22 cellular contexts compared by ENCODE assay signal in genomic region chr2:73259704-73260337, GRCh38. TPM values are rescaled to one million over a fixed set of nuclear protein-coding genes. Genes with fewer than 3 reads are reported as not detected.
DNase-seq lines count a peak whose midpoint lies in the region; ATAC-seq, FAIRE-seq and TF ChIP-seq lines count a peak whose summit lies in the region.
"Had no signal": no experiment of that assay in that cellular context is flagged by ENCODE, and none has a peak within 500 bp of the region (broad histone marks: within the 10 kb centered on the region; RNA-seq: fewer than 3 reads in every experiment).

No MANE protein-coding gene starts in this region.

- no peak overlapping the region for H3K4me2 ChIP-seq in A549
- H3K4me2 ChIP-seq: BLaER1, GM23338 had no signal

- no peaks in the 10 kb centered on the region for H3K36me3 Mint-ChIP-seq in neural crest cell (ENCODE audit: low read depth)
- peaks cover 38 to 48% of the 10 kb centered on the region in 2 donors for H3K36me3 Mint-ChIP-seq in CD14-positive monocyte

- TF ChIP-seq EP300 in A549 (IDR thresholded peaks at IDR 0.05): no peak

- no peaks in the 10 kb centered on the region for H3K36me3 ChIP-seq in Panc1 (ENCODE audit: control insufficient read depth, insufficient read depth, low read length)

- CTCF ChIA-PET in A549 (lab: Yijun Ruan, JAX) (interaction anchor here (0.5 to 4.8 kb wide), 16 partner anchors 9 to 367 kb away, joined by 3 to 50 read pairs (median 6); partner anchors contain the start of genes CCT7, EGR4 and NOTO), Panc1 (lab: Charles Lee) (no interaction called here)

- H3K27me3 ChIP-seq in Panc1 (ENCODE audit: control insufficient read depth, insufficient read depth, low read length): no peaks in the 10 kb centered on the region
- H3K27me3 ChIP-seq: BLaER1 had no signal

- TF ChIP-seq CTCF in A549 (IDR thresholded peaks at IDR 0.05) (no peak), Panc1 (IDR thresholded peaks at IDR 0.05) (no peak), neural crest cell (conservative IDR thresholded peaks at IDR 0.05) (no peak), CD14-positive monocyte (IDR thresholded peaks at IDR 0.05) (no peak), GM13977 (IDR thresholded peaks at IDR 0.05; ENCODE audit: extremely low read depth, insufficient read depth, missing control alignments) (no peak)

- BruUV-seq in Panc1 (replicated peaks; lab: Mats Ljungman, UMichigan): no TSS peak

- DNase-seq in A549 (ENCODE audit: low read depth in 1 of 2, low spot score in 1 of 2): no peak
- DNase-seq in Panc1 (ENCODE audit: low read depth, low spot score): no peak
- DNase-seq in neural crest cell (ENCODE audit: low read depth, low spot score): no peak
- DNase-seq in CD14-positive monocyte (ENCODE audit: low spot score): no peak
- no peak for DNase-seq in GM13977 (ENCODE audit: low spot score)
- DNase-seq: CD4-positive, alpha-beta T cell; NCI-H1092 treated with DMSO at 0.1 percent for 48 hours; NCI-H1436; NCI-H187; NCI-H2081 treated with DMSO at 0.1 percent for 48 hours; NCI-H2171; NCI-H510A; SHP77 treated with DMSO at 0.1 percent for 48 hours had no signal

- no peak for TF ChIP-seq POLR2A in A549 (IDR thresholded peaks at IDR 0.05; ENCODE audit: low read length)

- 96% methylated on average over 4 of the region's 4 CpGs for WGBS in A549 (ENCODE audit: missing lambda C conversion rate)

- no peaks in the 10 kb centered on the region for H3K9me3 Mint-ChIP-seq in neural crest cell
- no peaks in the 10 kb centered on the region for H3K9me3 Mint-ChIP-seq in CD14-positive monocyte
- H3K9me3 Mint-ChIP-seq: CD4-positive, alpha-beta T cell; GM23338 had no signal

- H3K27me3 Mint-ChIP-seq in neural crest cell (ENCODE audit: low read depth) (peaks cover 4% of the 10 kb centered on the region), CD14-positive monocyte (ENCODE audit: low read depth in 3 of 3) (peaks cover 1% of the 10 kb centered on the region in 3 donors)
- H3K27me3 Mint-ChIP-seq: CD4-positive, alpha-beta T cell had no signal

- H3K4me3 Mint-ChIP-seq in neural crest cell: peak overlapping the region; percentile 38
- H3K4me3 Mint-ChIP-seq in CD14-positive monocyte: no peak overlapping the region
- H3K4me3 Mint-ChIP-seq: CD4-positive, alpha-beta T cell; GM23338 had no signal

- H3K27ac Mint-ChIP-seq in neural crest cell (ENCODE audit: unreplicated experiment): peak overlapping the region; percentile 57
- peak overlapping the region in 1 of 7 donors; percentile 11 for H3K27ac Mint-ChIP-seq in CD14-positive monocyte
- H3K27ac Mint-ChIP-seq: GM23338 had no signal

- ATAC-seq in A549 (peak; percentile 2 to 26; a peak in 4 of 6 replicates), Panc1 (peak; percentile 28), GM21515 (IDR thresholded peaks at IDR 0.05; ENCODE audit: unreplicated experiment) (no peak)

- no peak overlapping the region for H3K4me3 ChIP-seq in A549
- no peak overlapping the region for H3K4me3 ChIP-seq in Panc1 (ENCODE audit: low read depth in 2 of 2, low read length in 2 of 2)
- H3K4me3 ChIP-seq: BLaER1, GM23338, HAP-1, SK-N-MC had no signal

- H3K27ac ChIP-seq in A549 (no peak overlapping the region), Panc1 (ENCODE audit: low read length) (no peak overlapping the region)
- H3K27ac ChIP-seq: BLaER1, SK-N-MC had no signal

- POLR2A ChIA-PET in A549 (lab: Yijun Ruan, JAX) (interaction anchor here (1.7 kb wide), 1 partner anchor 26 kb away, joined by 5 read pairs; the partner anchor contains the start of gene CCT7), Panc1 (lab: Charles Lee) (interaction anchor here (1.1 kb wide), 1 partner anchor 37 kb away, joined by 4 read pairs; no protein-coding TSS in a partner anchor)

- in situ Hi-C loops in Panc1 (cut with HindIII; ENCODE audit: low pct_unique_long_range_greater_than_20kb, low sequenced_read_pairs) (no loop called here), GM13977 (cut with MboI; ENCODE audit: low pct_unique_long_range_greater_than_20kb, low sequenced_read_pairs, unreplicated experiment) (no loop called here)

- no peaks in the 10 kb centered on the region for H3K4me1 Mint-ChIP-seq in neural crest cell
- H3K4me1 Mint-ChIP-seq in CD14-positive monocyte: peaks cover 7% of the 10 kb centered on the region

- H3K4me1 ChIP-seq in A549 (no peaks in the 10 kb centered on the region), Panc1 (ENCODE audit: control insufficient read depth, insufficient read depth, low read length) (no peaks in the 10 kb centered on the region)
- H3K4me1 ChIP-seq: HAP-1 had no signal

- intact Hi-C loops in Panc1 (cut with micrococcal nuclease; ENCODE audit: unreplicated experiment) (no loop called here), CD14-positive monocyte (cut with micrococcal nuclease) (no loop called here)

- FAIRE-seq in A549 (lab: Jason Lieb, UNC): no peak
- FAIRE-seq: G401.6 had no signal

- no peak for TF ChIP-seq RAD21 in A549 (conservative IDR thresholded peaks at IDR 0.05 in 1 of 2, IDR thresholded peaks at IDR 0.05 in 1 of 2)

- no peaks in the 10 kb centered on the region for H3K9me3 ChIP-seq in A549
- H3K9me3 ChIP-seq in Panc1 (ENCODE audit: control insufficient read depth, insufficient read depth, low read depth, low read length): no peaks in the 10 kb centered on the region
- H3K9me3 ChIP-seq: BLaER1, HAP-1 had no signal

TF ChIP-seq in A549, 52 proteins besides CTCF, POLR2A, EP300 and RAD21 (continues in another document):
- TF ChIP-seq HDAC2 (IDR thresholded peaks at IDR 0.05) (no peak), BHLHE40 (IDR thresholded peaks at IDR 0.05; ENCODE audit: low read depth, low read length) (no peak), HOXB13 (CRISPR knock-in tag; IDR thresholded peaks at IDR 0.05; ENCODE audit: low read depth) (no peak)

RNA-seq across cellular contexts. Expression of gene FBXO41, which starts 24.5 kb away (rescaled TPM):
- polyA plus RNA-seq in A549 (2011; rRNA removed): 3.2 and 4.8 TPM in 2 replicates
- 2.9 and 4.4 TPM in 2 replicates for polyA plus RNA-seq in A549 (2012; cell fraction: cytosol; rRNA removed)
- 12.7 and 13.0 TPM in 2 replicates for polyA plus RNA-seq in A549 (2012; cell fraction: nucleus; rRNA removed)
- 5.0 to 7.0 TPM (median 6.4 TPM) in 3 replicates for polyA plus RNA-seq in A549 (2017; fragmentation: RNase III; extraction: RNeasy Plus Mini Kit Qiagen cat#74134 plus additional on column Dnase treatment)
- 4.7 and 5.1 TPM in 2 replicates for polyA minus RNA-seq in A549 (2011; rRNA and poly(A)+ RNA removed)
- total RNA-seq in Panc1 (2021; ENCODE audit: unreplicated experiment): 6.5 TPM
- polyA plus RNA-seq in Panc1 (2012; ENCODE audit: insufficient read length): 7.4 TPM
- total RNA-seq in neural crest cell: 3.7 and 4.5 TPM in 2 replicates
- polyA plus RNA-seq in CD14-positive monocyte: under 1 TPM; 0.29 to 0.52 TPM

RNA-seq across cellular contexts. Expression of gene CCT7, which starts 25.7 kb away (rescaled TPM):
- polyA plus RNA-seq in A549 (2011; rRNA removed) (685 and 775 TPM in 2 replicates), A549 (2017; fragmentation: RNase III; extraction: RNeasy Plus Mini Kit Qiagen cat#74134 plus additional on column Dnase treatment) (750 to 850 TPM (median 838 TPM) in 3 replicates), CD14-positive monocyte (100 to 1,000 TPM; 134 to 151 TPM)
- polyA plus RNA-seq in A549 (2012; cell fraction: cytosol; rRNA removed): 758 and 765 TPM in 2 replicates
- polyA plus RNA-seq in A549 (2012; cell fraction: nucleus; rRNA removed): 705 and 733 TPM in 2 replicates
- 729 and 802 TPM in 2 replicates for polyA minus RNA-seq in A549 (2011; rRNA and poly(A)+ RNA removed)
- total RNA-seq in Panc1 (2021; ENCODE audit: unreplicated experiment) (426 TPM), neural crest cell (446 and 460 TPM in 2 replicates)
- polyA plus RNA-seq in Panc1 (2012; ENCODE audit: insufficient read length): 330 TPM

RNA-seq across cellular contexts. Expression of gene PRADC1, which starts 26.8 kb away (rescaled TPM):
- polyA plus RNA-seq in A549 (2011; rRNA removed) (9.5 and 11.2 TPM in 2 replicates), A549 (2017; fragmentation: RNase III; extraction: RNeasy Plus Mini Kit Qiagen cat#74134 plus additional on column Dnase treatment) (12.1 to 13.9 TPM (median 12.4 TPM) in 3 replicates), CD14-positive monocyte (10 to 100 TPM; 33.3 to 49.2 TPM)
- 19.3 and 26.0 TPM in 2 replicates for polyA plus RNA-seq in A549 (2012; cell fraction: cytosol; rRNA removed)
- 11.1 and 12.5 TPM in 2 replicates for polyA plus RNA-seq in A549 (2012; cell fraction: nucleus; rRNA removed)
- polyA minus RNA-seq in A549 (2011; rRNA and poly(A)+ RNA removed): 12.2 and 14.2 TPM in 2 replicates
- total RNA-seq in Panc1 (2021; ENCODE audit: unreplicated experiment) (18.6 TPM), neural crest cell (11.4 and 11.7 TPM in 2 replicates)
- polyA plus RNA-seq in Panc1 (2012; ENCODE audit: insufficient read length): 12.1 TPM

RNA-seq across cellular contexts. Expression of gene EGR4, which starts 33.5 kb away (rescaled TPM):
- polyA plus RNA-seq in A549 (2011; rRNA removed): 0.03 TPM in 1 of 2 replicates, not detected in the other
- polyA plus RNA-seq in A549 (2012; cell fraction: cytosol; rRNA removed): 0.05 and 0.12 TPM in 2 replicates
- polyA plus RNA-seq in A549 (2012; cell fraction: nucleus; rRNA removed): 0.18 and 0.26 TPM in 2 replicates
- not detected in 3 replicates for polyA plus RNA-seq in A549 (2017; fragmentation: RNase III; extraction: RNeasy Plus Mini Kit Qiagen cat#74134 plus additional on column Dnase treatment)
- 0.10 TPM in 1 of 2 replicates, not detected in the other for polyA minus RNA-seq in A549 (2011; rRNA and poly(A)+ RNA removed)
- total RNA-seq in Panc1 (2021; ENCODE audit: unreplicated experiment): 0.08 TPM
- 0.42 TPM for polyA plus RNA-seq in Panc1 (2012; ENCODE audit: insufficient read length)
- total RNA-seq in neural crest cell: not detected in 2 replicates
- polyA plus RNA-seq in CD14-positive monocyte: under 1 TPM in 1 of 2 donors, not detected in 1; 0.12 TPM
- total RNA-seq: A172, GM23338, M059J had no signal
- polyA plus RNA-seq: AG04450 had no signal

RNA-seq across cellular contexts. Expression of gene SMYD5, which starts 45.8 kb away (rescaled TPM):
- polyA plus RNA-seq in A549 (2011; rRNA removed) (40.3 and 52.5 TPM in 2 replicates), A549 (2017; fragmentation: RNase III; extraction: RNeasy Plus Mini Kit Qiagen cat#74134 plus additional on column Dnase treatment) (46.7 to 53.2 TPM (median 52.2 TPM) in 3 replicates), CD14-positive monocyte (1 to 10 TPM; 1.6 to 1.7 TPM)
- 42.8 and 52.8 TPM in 2 replicates for polyA plus RNA-seq in A549 (2012; cell fraction: cytosol; rRNA removed)
- polyA plus RNA-seq in A549 (2012; cell fraction: nucleus; rRNA removed): 85.2 and 90.1 TPM in 2 replicates
- polyA minus RNA-seq in A549 (2011; rRNA and poly(A)+ RNA removed): 65.1 and 84.2 TPM in 2 replicates
- total RNA-seq in Panc1 (2021; ENCODE audit: unreplicated experiment) (37.6 TPM), neural crest cell (33.7 and 33.9 TPM in 2 replicates)
- 31.5 TPM for polyA plus RNA-seq in Panc1 (2012; ENCODE audit: insufficient read length)
